11 cellular contexts compared by ENCODE assay signal in genomic region chr6:134318396-134319281, GRCh38. TPM values are rescaled to one million over a fixed set of nuclear protein-coding genes. Genes with fewer than 3 reads are reported as not detected.
DNase-seq lines count a peak whose midpoint lies in the region; ATAC-seq and TF ChIP-seq lines count a peak whose summit lies in the region.
"Had no signal": no experiment of that assay in that cellular context is flagged by ENCODE, and none has a peak within 500 bp of the region (broad histone marks: within the 10 kb centered on the region; RNA-seq: fewer than 3 reads in every experiment).

No MANE protein-coding gene starts in this region.

- H3K27me3 Mint-ChIP-seq in activated T-cell treated with anti-CD3 and anti-CD28 coated beads, Interleukin-2, amount 50 U/mL, for 24 hours: peaks cover 28% of the 10 kb centered on the region
- H3K27me3 Mint-ChIP-seq in activated CD8-positive, alpha-beta T cell treated with anti-CD3 and anti-CD28 coated beads, Interleukin-2, amount 10 ng/mL, durations not matched to agents 7 days and 5 days (ENCODE audit: low read depth): peaks cover 14% of the 10 kb centered on the region
- peaks cover 19% of the 10 kb centered on the region for H3K27me3 Mint-ChIP-seq in stimulated activated naive CD8-positive, alpha-beta T cell treated with anti-CD3 and anti-CD28 coated beads, Interleukin-15, amount 100 ng/mL, for 72 hours

- no peaks in the 10 kb centered on the region for H3K36me3 ChIP-seq in effector memory CD4-positive, alpha-beta T cell (ENCODE audit: control insufficient read depth, insufficient read depth, low read length)

- no peaks in the 10 kb centered on the region for H3K4me1 ChIP-seq in effector memory CD4-positive, alpha-beta T cell (ENCODE audit: control insufficient read depth, insufficient read depth, low read length, poor library complexity, severe bottlenecking)

- H3K4me3 Mint-ChIP-seq in activated T-cell treated with anti-CD3 and anti-CD28 coated beads, Interleukin-2, amount 50 U/mL, for 24 hours: peak overlapping the region; percentile 81
- H3K4me3 Mint-ChIP-seq in activated CD8-positive, alpha-beta T cell treated with anti-CD3 and anti-CD28 coated beads, Interleukin-2, amount 10 ng/mL, durations not matched to agents 7 days and 5 days: peak overlapping the region; percentile 74
- peak overlapping the region; percentile 84 to 89 for H3K4me3 Mint-ChIP-seq in stimulated activated naive CD8-positive, alpha-beta T cell treated with anti-CD3 and anti-CD28 coated beads, Interleukin-15, amount 100 ng/mL, for 72 hours

- H3K9me3 ChIP-seq in effector memory CD4-positive, alpha-beta T cell (ENCODE audit: control insufficient read depth, low read length): no peaks in the 10 kb centered on the region

- peak overlapping the region; percentile 65 for H3K4me3 ChIP-seq in fibroblast of pulmonary artery (replicated peaks; ENCODE audit: low read depth, low read length)
- no peak overlapping the region for H3K4me3 ChIP-seq in effector memory CD4-positive, alpha-beta T cell (ENCODE audit: insufficient read depth, low read depth, low read length, poor library complexity, severe bottlenecking)

- no peak overlapping the region for H3K27ac Mint-ChIP-seq in activated T-cell treated with anti-CD3 and anti-CD28 coated beads, Interleukin-2, amount 50 U/mL, for 24 hours
- H3K27ac Mint-ChIP-seq in activated CD8-positive, alpha-beta T cell treated with anti-CD3 and anti-CD28 coated beads, Interleukin-2, amount 10 ng/mL, durations not matched to agents 7 days and 5 days: no peak overlapping the region
- no peak overlapping the region for H3K27ac Mint-ChIP-seq in stimulated activated naive CD8-positive, alpha-beta T cell treated with anti-CD3 and anti-CD28 coated beads, Interleukin-15, amount 100 ng/mL, for 72 hours

- POLR2A ChIA-PET in activated CD8-positive, alpha-beta T cell treated with anti-CD3 and anti-CD28 coated beads, Interleukin-2, amount 10 ng/mL, durations not matched to agents 7 days and 5 days (lab: Charles Lee): interaction anchor here (0.6 to 0.8 kb wide), 2 partner anchors 66 to 131 kb away, joined by 3 read pairs; no protein-coding TSS in a partner anchor

- H3K4me1 Mint-ChIP-seq in activated T-cell treated with anti-CD3 and anti-CD28 coated beads, Interleukin-2, amount 50 U/mL, for 24 hours (ENCODE audit: low read depth): peaks cover 28% of the 10 kb centered on the region
- peaks cover 21% of the 10 kb centered on the region for H3K4me1 Mint-ChIP-seq in activated CD8-positive, alpha-beta T cell treated with anti-CD3 and anti-CD28 coated beads, Interleukin-2, amount 10 ng/mL, durations not matched to agents 7 days and 5 days (ENCODE audit: low read depth)
- H3K4me1 Mint-ChIP-seq in stimulated activated naive CD8-positive, alpha-beta T cell treated with anti-CD3 and anti-CD28 coated beads, Interleukin-15, amount 100 ng/mL, for 72 hours: peaks cover 32% of the 10 kb centered on the region

- TF ChIP-seq CTCF in fibroblast of pulmonary artery (IDR thresholded peaks at IDR 0.05; ENCODE audit: low read length, missing control alignments): no peak

- no peak for ATAC-seq in activated CD8-positive, alpha-beta T cell treated with anti-CD3 and anti-CD28 coated beads, Interleukin-2, amount 10 ng/mL, durations not matched to agents 7 days and 5 days
- ATAC-seq in stimulated activated naive CD8-positive, alpha-beta T cell treated with anti-CD3 and anti-CD28 coated beads, Interleukin-15, amount 100 ng/mL, for 72 hours: no peak
- ATAC-seq in GM21825 (IDR thresholded peaks at IDR 0.05; ENCODE audit: unreplicated experiment): no peak

- no peaks in the 10 kb centered on the region for H3K27me3 ChIP-seq in effector memory CD4-positive, alpha-beta T cell (replicated peaks; ENCODE audit: control insufficient read depth, insufficient read depth, low read length, poor library complexity, severe bottlenecking)

- H3K27ac ChIP-seq in effector memory CD4-positive, alpha-beta T cell (ENCODE audit: insufficient read depth, low read length, poor library complexity, severe bottlenecking): no peak overlapping the region
- H3K27ac ChIP-seq: epithelial cell of prostate had no signal

- CTCF ChIA-PET in activated CD8-positive, alpha-beta T cell treated with anti-CD3 and anti-CD28 coated beads, Interleukin-2, amount 10 ng/mL, durations not matched to agents 7 days and 5 days (lab: Charles Lee): interaction anchor here (1.2 to 2.5 kb wide), 4 partner anchors 10 to 145 kb away, joined by 3 to 6 read pairs (median 6); no protein-coding TSS in a partner anchor

- H3K9me3 Mint-ChIP-seq in activated T-cell treated with anti-CD3 and anti-CD28 coated beads, Interleukin-2, amount 50 U/mL, for 24 hours: no peaks in the 10 kb centered on the region
- no peaks in the 10 kb centered on the region for H3K9me3 Mint-ChIP-seq in activated CD8-positive, alpha-beta T cell treated with anti-CD3 and anti-CD28 coated beads, Interleukin-2, amount 10 ng/mL, durations not matched to agents 7 days and 5 days (ENCODE audit: insufficient read depth)
- H3K9me3 Mint-ChIP-seq in stimulated activated naive CD8-positive, alpha-beta T cell treated with anti-CD3 and anti-CD28 coated beads, Interleukin-15, amount 100 ng/mL, for 72 hours: peaks cover 7 to 8% of the 10 kb centered on the region in 2 donors

- no peak for DNase-seq in activated T-cell treated with anti-CD3 and anti-CD28 coated beads, Interleukin-2, amount 50 U/mL, for 24 hours
- no peak for DNase-seq in activated T-cell treated with anti-CD3 and anti-CD28 coated beads for 4 hours
- no peak for DNase-seq in activated CD8-positive, alpha-beta T cell treated with anti-CD3 and anti-CD28 coated beads, Interleukin-2, amount 10 ng/mL, durations not matched to agents 7 days and 5 days
- no peak for DNase-seq in fibroblast of pulmonary artery (ENCODE audit: low read depth)
- DNase-seq in stimulated activated naive CD8-positive, alpha-beta T cell treated with anti-CD3 and anti-CD28 coated beads, Interleukin-15, amount 100 ng/mL, for 72 hours: no peak
- DNase-seq in T-helper 9 cell: no peak
- DNase-seq in effector memory CD4-positive, alpha-beta T cell: no peak
- DNase-seq: NCI-H1105, RPMI8226 had no signal

- no peaks in the 10 kb centered on the region for H3K36me3 Mint-ChIP-seq in activated T-cell treated with anti-CD3 and anti-CD28 coated beads, Interleukin-2, amount 50 U/mL, for 24 hours (ENCODE audit: low read depth)
- H3K36me3 Mint-ChIP-seq in activated CD8-positive, alpha-beta T cell treated with anti-CD3 and anti-CD28 coated beads, Interleukin-2, amount 10 ng/mL, durations not matched to agents 7 days and 5 days (ENCODE audit: low read depth): peaks cover 2% of the 10 kb centered on the region

RNA-seq across cellular contexts. Expression of gene SGK1, which starts 0.7 kb away (rescaled TPM):
- total RNA-seq in activated CD8-positive, alpha-beta T cell treated with anti-CD3 and anti-CD28 coated beads, Interleukin-2, amount 10 ng/mL, durations not matched to agents 7 days and 5 days: 10 to 100 TPM; 21.2 to 23.2 TPM
